ENCODE assay signal across 10 cellular contexts in the genomic region with DNA sequence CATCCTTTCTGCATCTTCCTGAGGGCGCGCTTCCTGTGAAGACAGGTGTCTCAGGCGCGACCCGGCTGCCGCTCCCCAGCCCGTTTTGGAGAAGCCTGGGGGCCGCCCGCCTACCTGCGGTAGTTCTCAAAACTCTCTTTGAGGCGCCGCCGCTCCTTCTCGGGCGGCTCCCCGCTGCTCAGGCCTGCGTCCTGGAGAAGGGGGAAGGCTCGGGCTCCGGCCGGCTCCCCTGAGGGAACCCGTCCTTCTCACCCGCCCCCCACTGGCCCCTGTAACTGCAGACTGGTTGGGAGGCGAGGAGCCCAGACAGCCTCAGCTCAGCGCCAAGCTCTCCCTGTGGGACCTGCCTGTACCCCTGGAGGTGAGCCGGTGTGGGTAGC. TPM values are rescaled to one million over a fixed set of nuclear protein-coding genes. Genes with fewer than 3 reads are reported as not detected.
DNase-seq lines count a peak whose midpoint lies in the region; ATAC-seq and TF ChIP-seq lines count a peak whose summit lies in the region.
"Had no signal": no experiment of that assay in that cellular context is flagged by ENCODE, and none has a peak within 500 bp of the region (broad histone marks: within the 10 kb centered on the region; RNA-seq: fewer than 3 reads in every experiment).

No MANE protein-coding gene starts in this region.

- TF ChIP-seq CTCF in OCI-LY3 (IDR thresholded peaks at IDR 0.05; ENCODE audit: low read depth, low read length) (no peak), mammary epithelial cell (conservative IDR thresholded peaks at IDR 0.05 in 1 of 2, IDR thresholded peaks at IDR 0.05 in 1 of 2; ENCODE audit: extremely low read depth in 1 of 2, insufficient read depth in 1 of 2, low read depth in 1 of 2, low read length in 2 of 2) (no peak), gastrocnemius medialis (IDR thresholded peaks at IDR 0.05 in 4 of 5, conservative IDR thresholded peaks at IDR 0.05 in 1 of 5) (no peak)

- ATAC-seq in gastrocnemius medialis (no peak), HG02623 (IDR thresholded peaks at IDR 0.05; ENCODE audit: unreplicated experiment) (no peak)

- H3K4me2 ChIP-seq in OCI-LY3 (ENCODE audit: low read length) (peak overlapping the region; percentile 69; the same call in 1 of the 2 replicates), mammary epithelial cell (ENCODE audit: insufficient read depth, low read depth, low read length) (peak overlapping the region; percentile 82)

- no peaks in the 10 kb centered on the region for H4K20me1 ChIP-seq in OCI-LY3 (ENCODE audit: insufficient read depth, low read length)
- H4K20me1 ChIP-seq in mammary epithelial cell (ENCODE audit: insufficient read depth, low read length) = no peaks in the 10 kb centered on the region

- in situ Hi-C loops in mammary epithelial cell (cut with MboI; ENCODE audit: low sequenced_read_pairs in 2 of 2) (no loop called here), gastrocnemius medialis (cut with MboI; ENCODE audit: low sequenced_read_pairs in 4 of 4) (no loop called here)

- CTCF ChIA-PET in activated CD4-positive, alpha-beta T cell treated with anti-CD3 and anti-CD28 coated beads, Interleukin-2, amount 10 ng/mL, durations not matched to agents 7 days and 5 days (lab: Charles Lee) = interaction anchor here (0.6 to 5.2 kb wide), 14 partner anchors 8 to 308 kb away, joined by 3 to 106 read pairs (median 4); no protein-coding TSS in a partner anchor
- CTCF ChIA-PET in mammary epithelial cell (lab: Charles Lee; ENCODE audit: low non-redundant PET) = no interaction called here

- intact Hi-C loops in mammary epithelial cell (cut with micrococcal nuclease) (loop anchor here (5.0 kb wide), 1 partner anchor 37 kb away; a partner anchor contains a TSS), gastrocnemius medialis (cut with DNase I; ENCODE audit: low total_unique reads) (loop anchor here (5.0 kb wide), 1 partner anchor 457 kb away; a partner anchor contains a TSS)

- H3K27ac ChIP-seq in OCI-LY3 (ENCODE audit: low read length) (no peak overlapping the region), mammary epithelial cell (ENCODE audit: insufficient read depth, low read depth, low read length) (no peak overlapping the region), gastrocnemius medialis (no peak overlapping the region)

- dilution Hi-C loops in mammary epithelial cell (cut with HindIII; ENCODE audit: low sequenced_read_pairs) = no loop called here

- H3K36me3 ChIP-seq in OCI-LY3 (replicated peaks; ENCODE audit: low read depth, low read length) (peaks cover 4% of the 10 kb centered on the region), mammary epithelial cell (ENCODE audit: insufficient read depth, low read length) (no peaks in the 10 kb centered on the region), gastrocnemius medialis (no peaks in the 10 kb centered on the region)

- no peak for TF ChIP-seq POLR2A in gastrocnemius medialis (IDR thresholded peaks at IDR 0.05)

- H3K4me3 Mint-ChIP-seq in activated CD4-positive, alpha-beta T cell treated with anti-CD3 and anti-CD28 coated beads, Interleukin-2, amount 10 ng/mL, durations not matched to agents 7 days and 5 days = no peak overlapping the region
- H3K4me3 Mint-ChIP-seq: nephron progenitor cell had no signal

- H3K27ac Mint-ChIP-seq in activated CD4-positive, alpha-beta T cell treated with anti-CD3 and anti-CD28 coated beads, Interleukin-2, amount 10 ng/mL, durations not matched to agents 7 days and 5 days = peak overlapping the region; percentile 36
- H3K27ac Mint-ChIP-seq: HFFc6, nephron progenitor cell had no signal

- no peaks in the 10 kb centered on the region for H3K9me3 Mint-ChIP-seq in activated CD4-positive, alpha-beta T cell treated with anti-CD3 and anti-CD28 coated beads, Interleukin-2, amount 10 ng/mL, durations not matched to agents 7 days and 5 days
- H3K9me3 Mint-ChIP-seq: HFFc6, nephron progenitor cell had no signal

- no peak overlapping the region for H2AFZ ChIP-seq in OCI-LY3 (ENCODE audit: low read depth, low read length)
- no peak overlapping the region for H2AFZ ChIP-seq in mammary epithelial cell (ENCODE audit: low read depth, low read length)

- no TSS peak for BruUV-seq in mammary epithelial cell (replicated peaks; lab: Mats Ljungman, UMichigan)

- H3K27me3 ChIP-seq in OCI-LY3 (ENCODE audit: low read depth, low read length) (no peaks in the 10 kb centered on the region), mammary epithelial cell (ENCODE audit: insufficient read depth, low read length) (no peaks in the 10 kb centered on the region), gastrocnemius medialis (no peaks in the 10 kb centered on the region)

- H3K27me3 Mint-ChIP-seq in activated CD4-positive, alpha-beta T cell treated with anti-CD3 and anti-CD28 coated beads, Interleukin-2, amount 10 ng/mL, durations not matched to agents 7 days and 5 days = no peaks in the 10 kb centered on the region

- H3K4me1 ChIP-seq in OCI-LY3 (ENCODE audit: low read length) = peaks cover 18% of the 10 kb centered on the region
- peaks cover 35% of the 10 kb centered on the region for H3K4me1 ChIP-seq in mammary epithelial cell (ENCODE audit: insufficient read depth, low read length)
- H3K4me1 ChIP-seq in gastrocnemius medialis = peaks cover 7 to 9% of the 10 kb centered on the region in 2 donors

- no peak overlapping the region for H3K9ac ChIP-seq in OCI-LY3 (ENCODE audit: low read length)
- H3K9ac ChIP-seq in mammary epithelial cell (ENCODE audit: insufficient read depth, low read length) = no peak overlapping the region

- H3K79me2 ChIP-seq in OCI-LY3 (ENCODE audit: low read length) (no peaks in the 10 kb centered on the region), mammary epithelial cell (ENCODE audit: insufficient read depth, low read length) (no peaks in the 10 kb centered on the region)

- H3K9me3 ChIP-seq in OCI-LY3 (ENCODE audit: insufficient read depth, low read length) (no peaks in the 10 kb centered on the region), mammary epithelial cell (replicated peaks; ENCODE audit: insufficient read depth, low read length) (no peaks in the 10 kb centered on the region), gastrocnemius medialis (no peaks in the 10 kb centered on the region)

- WGBS in mammary epithelial cell (ENCODE audit: low coverage, missing lambda C conversion rate) = 53% methylated on average over 22 of the region's 25 CpGs

- no peak for DNase-seq in activated CD4-positive, alpha-beta T cell treated with anti-CD3 and anti-CD28 coated beads, Interleukin-2, amount 10 ng/mL, durations not matched to agents 7 days and 5 days
- DNase-seq in activated CD4-positive, alpha-beta T cell treated with anti-CD3 and anti-CD28 coated beads, Interleukin-2, amount 50 U/mL, for 48 hours = no peak
- DNase-seq in mammary epithelial cell = no peak
- DNase-seq in retina = peak; percentile 22
- no peak for DNase-seq in T-helper 9 cell
- DNase-seq in gastrocnemius medialis = no peak

- POLR2A ChIA-PET in activated CD4-positive, alpha-beta T cell treated with anti-CD3 and anti-CD28 coated beads, Interleukin-2, amount 10 ng/mL, durations not matched to agents 7 days and 5 days (lab: Charles Lee) = interaction anchor here (0.7 kb wide), 1 partner anchor 45 kb away, joined by 3 read pairs; no protein-coding TSS in a partner anchor

- no peaks in the 10 kb centered on the region for H3K36me3 Mint-ChIP-seq in activated CD4-positive, alpha-beta T cell treated with anti-CD3 and anti-CD28 coated beads, Interleukin-2, amount 10 ng/mL, durations not matched to agents 7 days and 5 days (ENCODE audit: low read depth)

- no peak overlapping the region for H3K4me3 ChIP-seq in OCI-LY3 (ENCODE audit: low read length)
- no peak overlapping the region for H3K4me3 ChIP-seq in mammary epithelial cell (replicated peaks in 1 of 3; ENCODE audit: insufficient read depth in 1 of 3, low read depth in 2 of 3, low read length in 3 of 3)
- no peak overlapping the region for H3K4me3 ChIP-seq in gastrocnemius medialis

- H3K4me1 Mint-ChIP-seq in activated CD4-positive, alpha-beta T cell treated with anti-CD3 and anti-CD28 coated beads, Interleukin-2, amount 10 ng/mL, durations not matched to agents 7 days and 5 days = peaks cover 4% of the 10 kb centered on the region

RNA-seq across cellular contexts. Expression of a gene that starts 0.8 kb away (rescaled TPM):
- total RNA-seq in activated CD4-positive, alpha-beta T cell treated with anti-CD3 and anti-CD28 coated beads, Interleukin-2, amount 10 ng/mL, durations not matched to agents 7 days and 5 days = 10 to 100 TPM; 13.1 to 14.6 TPM
- total RNA-seq in mammary epithelial cell (10 to 100 TPM; 11.7 to 33.9 TPM), gastrocnemius medialis (10 to 100 TPM; 37.9 to 65.1 (median 54.3) TPM)
- 13.8 TPM for polyA plus RNA-seq in mammary epithelial cell
- not detected for polyA minus RNA-seq in mammary epithelial cell

RNA-seq across cellular contexts. Expression of a gene that starts 9.1 kb away (rescaled TPM):
- under 1 TPM; 0.44 to 0.69 TPM for total RNA-seq in activated CD4-positive, alpha-beta T cell treated with anti-CD3 and anti-CD28 coated beads, Interleukin-2, amount 10 ng/mL, durations not matched to agents 7 days and 5 days
- total RNA-seq in mammary epithelial cell (1 to 10 TPM in 1 of 2 donors, under 1 TPM in 1; 0.47 to 1.0 TPM), gastrocnemius medialis (1 to 10 TPM in 1 of 4 donors, under 1 TPM in 3; 0.34 to 1.2 (median 0.69) TPM)
- 0.14 TPM for polyA plus RNA-seq in mammary epithelial cell
- polyA minus RNA-seq in mammary epithelial cell = not detected

RNA-seq across cellular contexts. Expression of a gene that starts 35.6 kb away (rescaled TPM):
- 10 to 100 TPM in 1 of 2 experiments, 1 to 10 TPM in 1; 9.4 to 10.8 TPM for total RNA-seq in activated CD4-positive, alpha-beta T cell treated with anti-CD3 and anti-CD28 coated beads, Interleukin-2, amount 10 ng/mL, durations not matched to agents 7 days and 5 days
- total RNA-seq in mammary epithelial cell = 1 to 10 TPM; 7.0 to 9.2 TPM
- polyA plus RNA-seq in mammary epithelial cell = 2.9 TPM
- polyA minus RNA-seq in mammary epithelial cell = 0.52 TPM
- 1 to 10 TPM; 2.3 to 6.0 (median 3.9) TPM for total RNA-seq in gastrocnemius medialis

RNA-seq across cellular contexts. Expression of a gene that starts 37.0 kb away (rescaled TPM):
- total RNA-seq in activated CD4-positive, alpha-beta T cell treated with anti-CD3 and anti-CD28 coated beads, Interleukin-2, amount 10 ng/mL, durations not matched to agents 7 days and 5 days = 1 to 10 TPM; 2.7 to 2.9 TPM
- total RNA-seq in mammary epithelial cell (10 to 100 TPM; 34.3 to 34.4 TPM), gastrocnemius medialis (1 to 10 TPM in 2 of 4 donors, under 1 TPM in 1, not detected in 1; 0.98 to 1.7 (median 1.2) TPM)
- polyA plus RNA-seq in mammary epithelial cell = 9.1 TPM
- polyA minus RNA-seq in mammary epithelial cell = 2.2 TPM

RNA-seq across cellular contexts. Expression of a gene that starts 46.1 kb away (rescaled TPM):
- 10 to 100 TPM; 59.2 to 62.3 TPM for total RNA-seq in activated CD4-positive, alpha-beta T cell treated with anti-CD3 and anti-CD28 coated beads, Interleukin-2, amount 10 ng/mL, durations not matched to agents 7 days and 5 days
- 10 to 100 TPM; 28.5 to 62.0 TPM for total RNA-seq in mammary epithelial cell
- polyA plus RNA-seq in mammary epithelial cell = 37.1 TPM
- polyA minus RNA-seq in mammary epithelial cell = 38.7 TPM
- total RNA-seq in gastrocnemius medialis = 10 to 100 TPM; 23.2 to 43.5 (median 36.5) TPM
